Comparison of ENCODE assay signal across 34 cellular contexts in the genomic region with DNA sequence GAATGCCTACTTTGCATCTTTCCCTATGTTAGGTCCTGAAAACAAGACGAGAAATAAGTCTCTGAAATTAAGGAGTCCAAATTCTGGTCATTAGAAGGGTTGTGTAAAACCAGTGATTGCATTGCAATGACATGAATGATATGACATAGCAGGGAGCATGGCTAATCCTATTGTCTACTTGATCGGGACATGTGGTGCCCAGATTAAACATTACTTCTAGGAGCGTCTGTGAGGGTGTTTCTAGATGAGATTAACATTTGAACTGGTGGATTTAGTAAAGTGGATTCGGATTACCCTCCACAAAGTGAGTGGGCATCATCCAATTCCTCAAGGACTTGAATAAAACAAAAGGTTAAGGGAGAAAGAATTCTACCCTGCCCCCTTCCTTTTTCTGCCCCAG.
"Had no signal": no experiment of that assay in that cellular context is flagged by ENCODE, and none has a peak within 500 bp of the region (broad histone marks: within the 10 kb centered on the region; RNA-seq: fewer than 3 reads in every experiment).

No MANE protein-coding gene starts in this region.

- H3K27me3 ChIP-seq: ascending aorta, cardiac muscle cell, MG63 had no signal

- DNase-seq: activated CD4-positive, alpha-beta T cell treated with anti-CD3 and anti-CD28 coated beads, Interleukin-2, amount 10 ng/mL, durations not matched to agents 24 days and 14 days; activated CD4-positive, alpha-beta T cell treated with anti-CD3 and anti-CD28 coated beads, Interleukin-2, amount 50 U/mL, for 4 hours; activated CD8-positive, alpha-beta T cell treated with anti-CD3 and anti-CD28 coated beads for 36 hours; activated effector memory CD4-positive, alpha-beta T cell treated with anti-CD3 and anti-CD28 coated beads, Interleukin-2, amount 50 U/mL, for 16 hours; activated naive CD4-positive, alpha-beta T cell; activated naive CD4-positive, alpha-beta T cell treated with anti-CD3 and anti-CD28 coated beads, Interleukin-2, amount 50 U/mL, for 16 hours; activated naive CD8-positive, alpha-beta T cell treated with anti-CD3 and anti-CD28 coated beads for 36 hours; activated T-cell treated with anti-CD3 and anti-CD28 coated beads, Interleukin-2, amount 50 U/mL, for 1 hour; activated T-cell treated with anti-CD3 and anti-CD28 coated beads, Interleukin-2, amount 50 U/mL, for 72 hours; amniotic stem cell; MG63; NCI-H1048; NCI-H1105 treated with DMSO at 0.1 percent for 48 hours; NCI-H1436; NCI-H1694; NCI-H1930; NCI-H345; NCI-H526 treated with DMSO at 0.1 percent for 48 hours; NCI-H774; NK-92 treated with Interleukin-12 subunit alpha and Interleukin-12 subunit beta, amount 100 ng/mL, for 24 hours; PC-3; SIG-M5; SW 1271; T-helper 1 cell; T-helper 2 cell; T-helper 9 cell had no signal

- H3K27ac ChIP-seq: ascending aorta, cardiac muscle cell, RWPE1, VCaP had no signal

- H3K4me3 ChIP-seq: ascending aorta, cardiac muscle cell, MG63 had no signal

- ATAC-seq: activated CD8-positive, alpha-beta T cell treated with anti-CD3 and anti-CD28 coated beads for 36 hours; activated T-cell treated with anti-CD3 and anti-CD28 coated beads, Interleukin-2, amount 50 U/mL, for 72 hours; activated T-helper 17 cell treated with anti-CD3 and anti-CD28 coated beads, Interleukin-2, amount 50 U/mL, for 72 hours; PC-3; Right ventricle myocardium inferior; SK-N-SH treated with all-trans-retinoic acid at 6 μM for 48 hours had no signal

- H3K9me3 ChIP-seq: ascending aorta had no signal

- FAIRE-seq: RCC 7860 had no signal

- H3K36me3 ChIP-seq: ascending aorta, cardiac muscle cell, MG63 had no signal
